10 cellular contexts compared by ENCODE assay signal in the genomic region with DNA sequence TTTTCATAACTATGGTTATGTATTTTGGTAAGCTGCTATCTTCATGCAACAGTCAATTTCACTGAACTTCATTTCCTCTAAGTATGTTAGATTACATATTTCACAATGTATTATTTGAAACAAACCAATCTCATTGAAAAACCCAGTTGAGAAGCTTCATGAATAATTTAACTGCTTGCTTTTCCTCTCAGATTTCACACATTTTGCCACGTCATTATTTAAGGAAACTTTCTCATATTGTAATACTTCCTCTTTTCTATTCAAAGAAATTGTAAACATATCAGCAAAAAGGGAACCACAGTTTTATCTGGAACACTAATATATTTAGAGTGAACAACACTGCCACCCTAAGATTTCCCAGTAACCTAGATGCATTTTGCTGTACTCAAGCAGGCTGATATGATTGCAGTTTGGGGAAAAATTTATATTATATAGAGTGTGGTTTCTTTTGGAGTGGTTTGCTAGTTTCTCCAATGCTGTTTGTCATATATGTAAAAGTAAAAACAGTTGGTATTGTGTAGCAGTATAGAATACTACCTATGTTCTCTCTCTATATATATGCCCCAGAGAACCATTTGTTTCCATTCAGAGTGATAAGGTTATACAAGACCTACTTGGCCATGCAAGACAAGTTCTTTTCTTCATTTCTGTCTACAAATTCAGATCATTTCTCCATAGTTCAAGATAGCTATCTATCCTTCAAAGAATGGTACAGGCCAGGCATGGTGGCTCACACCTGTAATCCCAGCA. TPM values are rescaled to one million over a fixed set of nuclear protein-coding genes. Genes with fewer than 3 reads are reported as not detected.
A peak's percentile ranks its signal among the peaks of the same experiment; 100 is the strongest.
DNase-seq lines count a peak whose midpoint lies in the region; ATAC-seq and TF ChIP-seq lines count a peak whose summit lies in the region.
"Had no signal": no experiment of that assay in that cellular context is flagged by ENCODE, and none has a peak within 500 bp of the region (broad histone marks: within the 10 kb centered on the region; RNA-seq: fewer than 3 reads in every experiment).

No MANE protein-coding gene starts in this region.

- peaks cover 36% of the 10 kb centered on the region for H3K4me1 Mint-ChIP-seq in activated B cell treated with CpG ODN at 0.5 μM for 24 hours

- CTCF ChIA-PET in activated B cell treated with CpG ODN at 0.5 μM for 24 hours (lab: Charles Lee): interaction anchor here (1.2 kb wide), 1 partner anchor 53 kb away, joined by 6 read pairs; no protein-coding TSS in a partner anchor

- H3K27ac Mint-ChIP-seq in activated B cell treated with CpG ODN at 0.5 μM for 24 hours: peak overlapping the region; percentile 62

- H3K9me3 ChIP-seq in mucosa of descending colon: no peaks in the 10 kb centered on the region

- no peaks in the 10 kb centered on the region for H3K36me3 Mint-ChIP-seq in activated B cell treated with CpG ODN at 0.5 μM for 24 hours (ENCODE audit: low read depth)

- TF ChIP-seq CTCF in activated B cell treated with CpG ODN at 0.5 μM for 24 hours (IDR thresholded peaks at IDR 0.05) (no peak), mucosa of descending colon (IDR thresholded peaks at IDR 0.05) (no peak)

- H3K9me3 Mint-ChIP-seq in activated B cell treated with CpG ODN at 0.5 μM for 24 hours: no peaks in the 10 kb centered on the region

- no peaks in the 10 kb centered on the region for H3K27me3 Mint-ChIP-seq in activated B cell treated with CpG ODN at 0.5 μM for 24 hours

- no peaks in the 10 kb centered on the region for H3K36me3 ChIP-seq in mucosa of descending colon (ENCODE audit: low read depth)

- H3K4me3 ChIP-seq in mucosa of descending colon: no peak overlapping the region

- H3K4me3 Mint-ChIP-seq in activated B cell treated with CpG ODN at 0.5 μM for 24 hours: peak overlapping the region; percentile 50

- ATAC-seq in GM18499 (IDR thresholded peaks at IDR 0.05; ENCODE audit: insufficient read depth, unreplicated experiment) (peak; percentile 47), HG03432 (IDR thresholded peaks at IDR 0.05; ENCODE audit: unreplicated experiment) (peak; percentile 58), activated B cell treated with CpG ODN at 0.5 μM for 24 hours (ENCODE audit: low read depth) (peak; percentile 56), mucosa of descending colon (peak; percentile 26)

- H3K4me1 ChIP-seq in mucosa of descending colon (ENCODE audit: low read depth): no peaks in the 10 kb centered on the region

- DNase-seq in activated B cell treated with CpG ODN at 0.5 μM for 24 hours (no peak), mucosa of descending colon (no peak), LoVo (ENCODE audit: low spot score) (no peak), SW480 (ENCODE audit: low spot score) (no peak), NCI-H1694 (lab: John Stamatoyannopoulos, UW) (no peak), AG08396 (ENCODE audit: low spot score) (no peak)
- DNase-seq: small intestine, WERI-Rb-1 had no signal

- intact Hi-C loops in activated B cell treated with CpG ODN at 0.5 μM for 24 hours (cut with micrococcal nuclease) (loop anchor here (1.0 to 2.0 kb wide), 2 partner anchors 28 to 431 kb away; no protein-coding TSS in a partner anchor), mucosa of descending colon (cut with DNase I, micrococcal nuclease) (no loop called here)

- POLR2A ChIA-PET in activated B cell treated with CpG ODN at 0.5 μM for 24 hours (lab: Charles Lee): interaction anchor here (1.0 to 3.0 kb wide), 2 partner anchors 29 to 430 kb away, joined by 4 to 15 read pairs; partner anchors contain the start of gene AHCTF1

RNA-seq across cellular contexts. Expression of gene AHCTF1, which starts 28.4 kb away (rescaled TPM):
- 25.3 and 31.3 TPM in 2 replicates for total RNA-seq in activated B cell treated with CpG ODN at 0.5 μM for 24 hours
- 10 to 100 TPM; 25.5 to 41.6 (median 27.6) TPM for total RNA-seq in mucosa of descending colon

RNA-seq across cellular contexts. Expression of gene ZNF695, which starts 47.7 kb away (rescaled TPM):
- total RNA-seq in activated B cell treated with CpG ODN at 0.5 μM for 24 hours (0.07 and 0.83 TPM in 2 replicates), mucosa of descending colon (1 to 10 TPM in 1 of 3 donors, under 1 TPM in 2; 0.52 to 1.7 (median 0.66) TPM)
